In the genomic region with DNA sequence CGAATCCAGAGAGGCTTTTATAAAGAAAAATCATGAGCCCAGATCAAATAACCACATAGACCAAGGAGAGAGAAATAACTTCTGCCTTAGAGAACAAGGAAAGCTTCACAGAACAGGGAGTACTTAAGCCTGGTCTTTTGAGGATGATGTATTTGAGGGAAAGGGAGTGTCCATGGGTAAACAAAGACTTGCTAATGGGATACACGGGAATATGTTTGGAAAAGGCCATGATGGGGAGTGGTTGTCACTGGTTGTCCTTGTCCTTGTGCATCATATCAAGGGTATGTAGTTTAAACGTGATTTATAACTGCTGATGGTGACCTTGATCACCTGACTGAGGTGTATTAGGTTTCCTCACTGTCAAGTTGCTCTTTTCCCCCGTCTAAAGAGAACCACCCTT, we compare ENCODE assay signal across 21 cellular contexts.
DNase-seq lines count a peak whose midpoint lies in the region; ATAC-seq and TF ChIP-seq lines count a peak whose summit lies in the region.
"Had no signal": no experiment of that assay in that cellular context is flagged by ENCODE, and none has a peak within 500 bp of the region (broad histone marks: within the 10 kb centered on the region; RNA-seq: fewer than 3 reads in every experiment).

No MANE protein-coding gene starts in this region.

- H3K27me3 ChIP-seq in naive thymus-derived CD4-positive, alpha-beta T cell (ENCODE audit: control insufficient read depth in 2 of 2, insufficient read depth in 2 of 2, low read length in 2 of 2): no peaks in the 10 kb centered on the region
- no peaks in the 10 kb centered on the region for H3K27me3 ChIP-seq in transverse colon
- H3K27me3 ChIP-seq in CD4-positive, alpha-beta T cell (ENCODE audit: control insufficient read depth, insufficient read depth, low read length): no peaks in the 10 kb centered on the region
- H3K27me3 ChIP-seq: SJCRH30 had no signal

- POLR2A ChIA-PET in naive thymus-derived CD4-positive, alpha-beta T cell (lab: Charles Lee): no interaction called here
- POLR2A ChIA-PET in CD4-positive, alpha-beta T cell (lab: Charles Lee): interaction anchor here (1.0 kb wide), 1 partner anchor 51 kb away, joined by 3 read pairs; no protein-coding TSS in a partner anchor

- TF ChIP-seq POLR2A in transverse colon (IDR thresholded peaks at IDR 0.05): no peak

- H3K27ac ChIP-seq in naive thymus-derived CD4-positive, alpha-beta T cell (ENCODE audit: low read depth, low read length): no peak overlapping the region
- H3K27ac ChIP-seq in transverse colon: peak overlapping the region in 3 of 4 donors; percentile 34 to 56 (median 41)
- no peak overlapping the region for H3K27ac ChIP-seq in CD4-positive, alpha-beta T cell (ENCODE audit: low read depth, low read length)
- H3K27ac ChIP-seq: A549, SJCRH30 had no signal

- H3K9me3 ChIP-seq in T-helper 17 cell (ENCODE audit: control insufficient read depth, low read length, poor library complexity, severe bottlenecking) (no peaks in the 10 kb centered on the region), transverse colon (no peaks in the 10 kb centered on the region)
- H3K9me3 ChIP-seq in naive thymus-derived CD4-positive, alpha-beta T cell (ENCODE audit: control insufficient read depth in 2 of 3, low read length in 3 of 3): no peaks in the 10 kb centered on the region
- no peaks in the 10 kb centered on the region for H3K9me3 ChIP-seq in CD4-positive, alpha-beta T cell (ENCODE audit: control insufficient read depth, low read length)
- H3K9me3 ChIP-seq: A549, SJCRH30 had no signal

- H3K36me3 Mint-ChIP-seq in activated naive CD8-positive, alpha-beta T cell: no peaks in the 10 kb centered on the region
- peaks cover 2% of the 10 kb centered on the region for H3K36me3 Mint-ChIP-seq in activated naive CD8-positive, alpha-beta T cell treated with anti-CD3 and anti-CD28 coated beads for 36 hours
- no peaks in the 10 kb centered on the region for H3K36me3 Mint-ChIP-seq in T-helper 17 cell (ENCODE audit: low read depth)
- peaks cover 0 to 3% (median 2%) of the 10 kb centered on the region in 5 donors for H3K36me3 Mint-ChIP-seq in naive thymus-derived CD4-positive, alpha-beta T cell
- peaks cover 3% of the 10 kb centered on the region for H3K36me3 Mint-ChIP-seq in CD4-positive, alpha-beta T cell (ENCODE audit: low read depth)

- ATAC-seq in T-helper 17 cell (no peak), HG02840 (IDR thresholded peaks at IDR 0.05; ENCODE audit: low FRiP score, unreplicated experiment) (no peak)
- ATAC-seq in naive thymus-derived CD4-positive, alpha-beta T cell: no peak
- ATAC-seq in CD4-positive, alpha-beta T cell (ENCODE audit: poor library complexity): no peak
- ATAC-seq: A549, GM12878 had no signal

- WGBS in transverse colon (ENCODE audit: low coverage in 1 of 2), 2 donors: 49 to 66% methylated on average over 3 to 4 of the region's 4 CpGs

- in situ Hi-C loops in transverse colon (cut with MboI; ENCODE audit: low pct_ligation_motif_present in 1 of 4, low pct_unique_long_range_greater_than_20kb in 1 of 4, low sequenced_read_pairs in 3 of 4) (no loop called here), ACHN (cut with HindIII; ENCODE audit: low pct_ligation_motif_present, low pct_unique_long_range_greater_than_20kb, low sequenced_read_pairs) (no loop called here)

- no peak overlapping the region for H3K4me3 Mint-ChIP-seq in activated naive CD8-positive, alpha-beta T cell
- H3K4me3 Mint-ChIP-seq in activated naive CD8-positive, alpha-beta T cell treated with anti-CD3 and anti-CD28 coated beads for 36 hours: no peak overlapping the region
- no peak overlapping the region for H3K4me3 Mint-ChIP-seq in T-helper 17 cell
- no peak overlapping the region for H3K4me3 Mint-ChIP-seq in naive thymus-derived CD4-positive, alpha-beta T cell
- no peak overlapping the region for H3K4me3 Mint-ChIP-seq in CD4-positive, alpha-beta T cell
- H3K4me3 Mint-ChIP-seq: CD4-positive, alpha-beta memory T cell had no signal

- H3K27me3 Mint-ChIP-seq in activated naive CD8-positive, alpha-beta T cell: no peaks in the 10 kb centered on the region
- no peaks in the 10 kb centered on the region for H3K27me3 Mint-ChIP-seq in activated naive CD8-positive, alpha-beta T cell treated with anti-CD3 and anti-CD28 coated beads for 36 hours
- H3K27me3 Mint-ChIP-seq in T-helper 17 cell: no peaks in the 10 kb centered on the region
- H3K27me3 Mint-ChIP-seq in naive thymus-derived CD4-positive, alpha-beta T cell: no peaks in the 10 kb centered on the region
- no peaks in the 10 kb centered on the region for H3K27me3 Mint-ChIP-seq in CD4-positive, alpha-beta T cell
- H3K27me3 Mint-ChIP-seq: CD4-positive, alpha-beta memory T cell had no signal

- intact Hi-C loops in naive thymus-derived CD4-positive, alpha-beta T cell (cut with micrococcal nuclease): loop anchor here in 1 of 2 donors (5.0 kb wide), 1 partner anchor 256 kb away; no protein-coding TSS in a partner anchor
- intact Hi-C loops in transverse colon (cut with DNase I; ENCODE audit: low total_unique reads): no loop called here
- intact Hi-C loops in CD4-positive, alpha-beta T cell (cut with DNase I, micrococcal nuclease): loop anchor here (2.0 to 10.0 kb wide), 5 partner anchors 52 to 339 kb away; a partner anchor contains a TSS

- no peak for DNase-seq in activated naive CD8-positive, alpha-beta T cell treated with anti-CD3 and anti-CD28 coated beads for 36 hours
- DNase-seq in T-helper 17 cell: no peak
- no peak for DNase-seq in naive thymus-derived CD4-positive, alpha-beta T cell
- DNase-seq in transverse colon: no peak
- no peak for DNase-seq in ACHN
- DNase-seq in CD4-positive, alpha-beta T cell: no peak
- DNase-seq: CD4-positive, alpha-beta memory T cell; DND-41; H7; KG1; NCI-H1092 treated with DMSO at 0.1 percent for 48 hours; NCI-H146; NCI-H2029 treated with DMSO at 0.1 percent for 48 hours; NCI-H2171 treated with DMSO at 0.1 percent for 48 hours; NCI-H524 treated with DMSO at 0.1 percent for 48 hours; OCI-M1; SJCRH30 had no signal

- H3K9me3 Mint-ChIP-seq in activated naive CD8-positive, alpha-beta T cell (ENCODE audit: low read depth): no peaks in the 10 kb centered on the region
- H3K9me3 Mint-ChIP-seq in activated naive CD8-positive, alpha-beta T cell treated with anti-CD3 and anti-CD28 coated beads for 36 hours: no peaks in the 10 kb centered on the region
- no peaks in the 10 kb centered on the region for H3K9me3 Mint-ChIP-seq in naive thymus-derived CD4-positive, alpha-beta T cell
- no peaks in the 10 kb centered on the region for H3K9me3 Mint-ChIP-seq in CD4-positive, alpha-beta T cell
- H3K9me3 Mint-ChIP-seq: CD4-positive, alpha-beta memory T cell had no signal

- peaks cover 28% of the 10 kb centered on the region for H3K4me1 Mint-ChIP-seq in activated naive CD8-positive, alpha-beta T cell (ENCODE audit: low read depth)
- H3K4me1 Mint-ChIP-seq in activated naive CD8-positive, alpha-beta T cell treated with anti-CD3 and anti-CD28 coated beads for 36 hours: peaks cover 32% of the 10 kb centered on the region
- peaks cover 24% of the 10 kb centered on the region for H3K4me1 Mint-ChIP-seq in T-helper 17 cell
- peaks cover 10 to 29% (median 15%) of the 10 kb centered on the region in 7 donors for H3K4me1 Mint-ChIP-seq in naive thymus-derived CD4-positive, alpha-beta T cell
- H3K4me1 Mint-ChIP-seq in CD4-positive, alpha-beta T cell (ENCODE audit: low read depth): peaks cover 27% of the 10 kb centered on the region

- no peak for TF ChIP-seq EP300 in transverse colon (IDR thresholded peaks at IDR 0.05; ENCODE audit: low read depth)

- H3K4me1 ChIP-seq in naive thymus-derived CD4-positive, alpha-beta T cell (ENCODE audit: control insufficient read depth in 2 of 2, insufficient read depth in 2 of 2, low read length in 2 of 2): no peaks in the 10 kb centered on the region
- peaks cover 0 to 18% (median 7%) of the 10 kb centered on the region in 4 donors for H3K4me1 ChIP-seq in transverse colon
- H3K4me1 ChIP-seq: A549, SJCRH30 had no signal

- no peak overlapping the region for H3K4me3 ChIP-seq in naive thymus-derived CD4-positive, alpha-beta T cell (ENCODE audit: low read length)
- H3K4me3 ChIP-seq in transverse colon: no peak overlapping the region
- H3K4me3 ChIP-seq: A549, GM12878, SJCRH30 had no signal

- peak overlapping the region; percentile 37 for H3K27ac Mint-ChIP-seq in activated naive CD8-positive, alpha-beta T cell
- H3K27ac Mint-ChIP-seq in activated naive CD8-positive, alpha-beta T cell treated with anti-CD3 and anti-CD28 coated beads for 36 hours: no peak overlapping the region
- peak overlapping the region; percentile 60 for H3K27ac Mint-ChIP-seq in T-helper 17 cell
- peak overlapping the region in 6 of 9 donors; percentile 2 to 74 (median 7) for H3K27ac Mint-ChIP-seq in naive thymus-derived CD4-positive, alpha-beta T cell
- no peak overlapping the region for H3K27ac Mint-ChIP-seq in CD4-positive, alpha-beta T cell

- no peak for TF ChIP-seq CTCF in transverse colon (IDR thresholded peaks at IDR 0.05)
- TF ChIP-seq CTCF in CD4-positive, alpha-beta T cell (IDR thresholded peaks at IDR 0.05): no peak

- CTCF ChIA-PET in naive thymus-derived CD4-positive, alpha-beta T cell (lab: Charles Lee): interaction anchor here (0.6 to 0.7 kb wide), 2 partner anchors 32 to 191 kb away, joined by 3 to 4 read pairs; no protein-coding TSS in a partner anchor
- CTCF ChIA-PET in CD4-positive, alpha-beta T cell (lab: Charles Lee): interaction anchor here (1.3 kb wide), 1 partner anchor 340 kb away, joined by 3 read pairs; no protein-coding TSS in a partner anchor

- H3K36me3 ChIP-seq in naive thymus-derived CD4-positive, alpha-beta T cell (ENCODE audit: control insufficient read depth in 2 of 3, insufficient read depth in 3 of 3, low read length in 3 of 3): no peaks in the 10 kb centered on the region
- H3K36me3 ChIP-seq in transverse colon: no peaks in the 10 kb centered on the region
- H3K36me3 ChIP-seq: SJCRH30 had no signal

Comparison
In these comparisons a context has a peak if more than half of its experiments do, and no peak if none do; other contexts are left out.
1. H3K27ac Mint-ChIP-seq: peak in activated naive CD8-positive, alpha-beta T cell (single experiment), T-helper 17 cell (single experiment) and naive thymus-derived CD4-positive, alpha-beta T cell (6 of 9); none in activated naive CD8-positive, alpha-beta T cell treated with anti-CD3 and anti-CD28 coated beads for 36 hours (single experiment) and CD4-positive, alpha-beta T cell (single experiment).
2. H3K27ac ChIP-seq: peak in transverse colon (3 of 4); none in naive thymus-derived CD4-positive, alpha-beta T cell (single experiment) and CD4-positive, alpha-beta T cell (single experiment).